ENCODE assay signal across 10 cellular contexts in genomic region chr2:78999410-78999809, GRCh38. TPM values are rescaled to one million over a fixed set of nuclear protein-coding genes. Genes with fewer than 3 reads are reported as not detected.
DNase-seq lines count a peak whose midpoint lies in the region; TF ChIP-seq lines count a peak whose summit lies in the region.
"Had no signal": no experiment of that assay in that cellular context is flagged by ENCODE, and none has a peak within 500 bp of the region (broad histone marks: within the 10 kb centered on the region; RNA-seq: fewer than 3 reads in every experiment).

No MANE protein-coding gene starts in this region.

- peaks cover under 1% of the 10 kb centered on the region for H3K27me3 Mint-ChIP-seq in activated CD4-positive, alpha-beta memory T cell treated with anti-CD3 and anti-CD28 coated beads, Interleukin-2, amount 10 ng/mL, durations not matched to agents 7 days and 5 days

- CTCF ChIA-PET in activated CD4-positive, alpha-beta memory T cell treated with anti-CD3 and anti-CD28 coated beads, Interleukin-2, amount 10 ng/mL, durations not matched to agents 7 days and 5 days (lab: Charles Lee): interaction anchor here (0.6 to 1.1 kb wide), 2 partner anchors 9 to 88 kb away, joined by 3 read pairs; no protein-coding TSS in a partner anchor

- TF ChIP-seq CTCF in left ventricle myocardium inferior (IDR thresholded peaks at IDR 0.05; ENCODE audit: borderline replicate concordance) (peak; percentile 47), right atrium auricular region (IDR thresholded peaks at IDR 0.05) (peak in 1 of 2 donors; percentile 22), OCI-LY3 (IDR thresholded peaks at IDR 0.05; ENCODE audit: low read depth, low read length) (peak; percentile 54), fibroblast of pulmonary artery (IDR thresholded peaks at IDR 0.05; ENCODE audit: low read length, missing control alignments) (peak; percentile 36)

- no peak overlapping the region for H3K27ac ChIP-seq in left ventricle myocardium inferior (replicated peaks)
- no peak overlapping the region for H3K27ac ChIP-seq in right atrium auricular region
- H3K27ac ChIP-seq in OCI-LY3 (ENCODE audit: low read length): no peak overlapping the region
- H3K27ac ChIP-seq: skin epidermis had no signal

- no peak overlapping the region for H3K4me3 ChIP-seq in left ventricle myocardium inferior
- no peak overlapping the region for H3K4me3 ChIP-seq in right atrium auricular region
- H3K4me3 ChIP-seq in OCI-LY3 (ENCODE audit: low read length): no peak overlapping the region
- H3K4me3 ChIP-seq in fibroblast of pulmonary artery (replicated peaks; ENCODE audit: low read depth, low read length): no peak overlapping the region
- H3K4me3 ChIP-seq: skin epidermis had no signal

- H3K36me3 Mint-ChIP-seq in activated CD4-positive, alpha-beta memory T cell treated with anti-CD3 and anti-CD28 coated beads, Interleukin-2, amount 10 ng/mL, durations not matched to agents 7 days and 5 days (ENCODE audit: low read depth): no peaks in the 10 kb centered on the region

- H2AFZ ChIP-seq in OCI-LY3 (ENCODE audit: low read depth, low read length): no peak overlapping the region

- H3K79me2 ChIP-seq in OCI-LY3 (ENCODE audit: low read length): no peaks in the 10 kb centered on the region

- H3K4me3 Mint-ChIP-seq in activated CD4-positive, alpha-beta memory T cell treated with anti-CD3 and anti-CD28 coated beads, Interleukin-2, amount 10 ng/mL, durations not matched to agents 7 days and 5 days: no peak overlapping the region
- H3K4me3 Mint-ChIP-seq: activated T-cell treated with anti-CD3 and anti-CD28 coated beads, Interleukin-2, amount 50 U/mL, for 4 hours had no signal

- DNase-seq in left ventricle myocardium inferior (no peak), right atrium auricular region (ENCODE audit: low spot score) (no peak), fibroblast of pulmonary artery (ENCODE audit: low read depth) (peak; percentile 36), NCI-H2029 treated with DMSO at 0.1 percent for 48 hours (lab: John Stamatoyannopoulos, UW) (no peak), Ammon's horn (ENCODE audit: low spot score) (no peak), islet precursor cell (no peak)
- no peak for DNase-seq in activated CD4-positive, alpha-beta memory T cell treated with anti-CD3 and anti-CD28 coated beads, Interleukin-2, amount 10 ng/mL, durations not matched to agents 7 days and 5 days
- DNase-seq: activated T-cell treated with anti-CD3 and anti-CD28 coated beads, Interleukin-2, amount 50 U/mL, for 4 hours had no signal

- no peaks in the 10 kb centered on the region for H3K4me1 Mint-ChIP-seq in activated CD4-positive, alpha-beta memory T cell treated with anti-CD3 and anti-CD28 coated beads, Interleukin-2, amount 10 ng/mL, durations not matched to agents 7 days and 5 days

- H3K4me2 ChIP-seq in OCI-LY3 (ENCODE audit: low read length): no peak overlapping the region

- H3K9me3 ChIP-seq in left ventricle myocardium inferior (replicated peaks) (no peaks in the 10 kb centered on the region), right atrium auricular region (no peaks in the 10 kb centered on the region), OCI-LY3 (ENCODE audit: insufficient read depth, low read length) (no peaks in the 10 kb centered on the region)

- H3K27ac Mint-ChIP-seq in activated CD4-positive, alpha-beta memory T cell treated with anti-CD3 and anti-CD28 coated beads, Interleukin-2, amount 10 ng/mL, durations not matched to agents 7 days and 5 days: no peak overlapping the region

- H3K9me3 Mint-ChIP-seq in activated CD4-positive, alpha-beta memory T cell treated with anti-CD3 and anti-CD28 coated beads, Interleukin-2, amount 10 ng/mL, durations not matched to agents 7 days and 5 days: peaks cover under 1% of the 10 kb centered on the region

- no peak overlapping the region for H3K9ac ChIP-seq in OCI-LY3 (ENCODE audit: low read length)

- H3K4me1 ChIP-seq in left ventricle myocardium inferior (no peaks in the 10 kb centered on the region), right atrium auricular region (no peaks in the 10 kb centered on the region), OCI-LY3 (ENCODE audit: low read length) (no peaks in the 10 kb centered on the region)

- intact Hi-C loops in left ventricle myocardium inferior (cut with micrococcal nuclease): no loop called here

- H4K20me1 ChIP-seq in OCI-LY3 (ENCODE audit: insufficient read depth, low read length): no peaks in the 10 kb centered on the region

- POLR2A ChIA-PET in activated CD4-positive, alpha-beta memory T cell treated with anti-CD3 and anti-CD28 coated beads, Interleukin-2, amount 10 ng/mL, durations not matched to agents 7 days and 5 days (lab: Charles Lee): no interaction called here

- no peaks in the 10 kb centered on the region for H3K36me3 ChIP-seq in left ventricle myocardium inferior
- no peaks in the 10 kb centered on the region for H3K36me3 ChIP-seq in right atrium auricular region
- H3K36me3 ChIP-seq in OCI-LY3 (replicated peaks; ENCODE audit: low read depth, low read length): no peaks in the 10 kb centered on the region

- peaks cover 27% of the 10 kb centered on the region for H3K27me3 ChIP-seq in left ventricle myocardium inferior (ENCODE audit: low read depth)
- H3K27me3 ChIP-seq in right atrium auricular region: no peaks in the 10 kb centered on the region
- H3K27me3 ChIP-seq in OCI-LY3 (ENCODE audit: low read depth, low read length): no peaks in the 10 kb centered on the region

RNA-seq across cellular contexts. Expression of gene REG3G, which starts 26.1 kb away (rescaled TPM):
- total RNA-seq in left ventricle myocardium inferior (not detected), right atrium auricular region (not detected)
- total RNA-seq in activated CD4-positive, alpha-beta memory T cell treated with anti-CD3 and anti-CD28 coated beads, Interleukin-2, amount 10 ng/mL, durations not matched to agents 7 days and 5 days: not detected
